ENCODE assay signal across 15 cellular contexts in genomic region chr3:124810970-124811369, GRCh38.
DNase-seq lines count a peak whose midpoint lies in the region; ATAC-seq and TF ChIP-seq lines count a peak whose summit lies in the region.
"Had no signal": no experiment of that assay in that cellular context is flagged by ENCODE, and none has a peak within 500 bp of the region (broad histone marks: within the 10 kb centered on the region; RNA-seq: fewer than 3 reads in every experiment).

No MANE protein-coding gene starts in this region.

- H4K5ac ChIP-seq in IMR-90 (ENCODE audit: low read depth, low read length), result no peak overlapping the region

- 0 out of 2 replicates have a peak overlapping the region, but pooled peaks have one; percentile 25 for H2AK5ac ChIP-seq in IMR-90 (ENCODE audit: low read depth, low read length)

- peaks cover 21% of the 10 kb centered on the region; the same call in 1 of the 2 replicates for H4K20me1 ChIP-seq in IMR-90 (ENCODE audit: insufficient read depth, low read length)

- CTCF ChIA-PET in IMR-90 (lab: Yijun Ruan, JAX), result no interaction called here
- CTCF ChIA-PET in activated naive CD4-positive, alpha-beta T cell treated with anti-CD3 and anti-CD28 coated beads for 36 hours (lab: Charles Lee), result no interaction called here

- no CpG with 5 or more reads among the region's 4 CpGs for WGBS in IMR-90 (ENCODE audit: extremely low coverage in 2 of 2, insufficient read length in 1 of 2), 2 experiments

- no peaks in the 10 kb centered on the region for H3K4me1 Mint-ChIP-seq in activated naive CD4-positive, alpha-beta T cell treated with anti-CD3 and anti-CD28 coated beads for 36 hours (ENCODE audit: low read depth)
- H3K4me1 Mint-ChIP-seq: activated naive CD8-positive, alpha-beta T cell treated with anti-CD3 and anti-CD28 coated beads for 36 hours; B cell had no signal

- no peak overlapping the region for H3K27ac Mint-ChIP-seq in activated naive CD4-positive, alpha-beta T cell treated with anti-CD3 and anti-CD28 coated beads for 36 hours
- H3K27ac Mint-ChIP-seq: activated naive CD8-positive, alpha-beta T cell treated with anti-CD3 and anti-CD28 coated beads for 36 hours; B cell; progenitor cell of endocrine pancreas had no signal

- no peaks in the 10 kb centered on the region for H3K9me3 Mint-ChIP-seq in activated naive CD4-positive, alpha-beta T cell treated with anti-CD3 and anti-CD28 coated beads for 36 hours
- H3K9me3 Mint-ChIP-seq: activated naive CD8-positive, alpha-beta T cell treated with anti-CD3 and anti-CD28 coated beads for 36 hours had no signal

- peak overlapping the region; percentile 54 for H2BK20ac ChIP-seq in IMR-90 (ENCODE audit: low read depth, low read length)

- no peak overlapping the region for H3K4me3 ChIP-seq in IMR-90 (ENCODE audit: insufficient read depth, low read depth, low read length)
- H3K4me3 ChIP-seq in coronary artery, result no peak overlapping the region
- H3K4me3 ChIP-seq in skeletal muscle tissue (ENCODE audit: low read length in 3 of 3), result no peak overlapping the region

- ATAC-seq in IMR-90 (ENCODE audit: low read depth) (no peak), left colon (peak; percentile 70), HG03520 (IDR thresholded peaks at IDR 0.05; ENCODE audit: unreplicated experiment) (no peak), HG03342 (IDR thresholded peaks at IDR 0.05; ENCODE audit: unreplicated experiment) (no peak), GM18502 (IDR thresholded peaks at IDR 0.05; ENCODE audit: poor library complexity, unreplicated experiment) (no peak)

- H2AK9ac ChIP-seq in IMR-90 (replicated peaks; ENCODE audit: low read depth, low read length, poor library complexity), result no peak overlapping the region

- peak overlapping the region; percentile 26; the same call in 1 of the 2 replicates for H3K4ac ChIP-seq in IMR-90 (ENCODE audit: low read depth, low read length)

- H3K14ac ChIP-seq in IMR-90 (replicated peaks; ENCODE audit: low read depth, low read length), result no peak overlapping the region

- H2AFZ ChIP-seq in IMR-90 (replicated peaks; ENCODE audit: low read length, poor library complexity), result no peak overlapping the region

- H3K23ac ChIP-seq in IMR-90 (ENCODE audit: low read depth, low read length), result no peak overlapping the region; the same call in 1 of the 2 replicates

- no peak overlapping the region for H3K4me3 Mint-ChIP-seq in activated naive CD4-positive, alpha-beta T cell treated with anti-CD3 and anti-CD28 coated beads for 36 hours
- H3K4me3 Mint-ChIP-seq: activated naive CD8-positive, alpha-beta T cell treated with anti-CD3 and anti-CD28 coated beads for 36 hours; B cell had no signal

- dilution Hi-C loops in IMR-90 (cut with HindIII; ENCODE audit: low sequenced_read_pairs, unreplicated experiment), result no loop called here

- H3K9ac ChIP-seq in IMR-90 (ENCODE audit: low read depth, low read length) (no peak overlapping the region), skeletal muscle tissue (ENCODE audit: low read depth in 1 of 3, low read length in 3 of 3) (peak overlapping the region in 1 of 3 donors; percentile 25)

- BruUV-seq in IMR-90 (replicated peaks; lab: Mats Ljungman, UMichigan), result no TSS peak

- H3K9me3 ChIP-seq in IMR-90 (ENCODE audit: control insufficient read depth, insufficient read depth, low read length), result no peaks in the 10 kb centered on the region
- H3K9me3 ChIP-seq in skeletal muscle tissue (ENCODE audit: control insufficient read depth in 3 of 3, low read length in 3 of 3), result no peaks in the 10 kb centered on the region

- no peak overlapping the region for H2BK5ac ChIP-seq in IMR-90 (ENCODE audit: low read depth, low read length, poor library complexity, severe bottlenecking)

- no peak overlapping the region for H3K56ac ChIP-seq in IMR-90 (ENCODE audit: extremely low read depth, insufficient read depth, low read length)

- H2BK15ac ChIP-seq in IMR-90 (ENCODE audit: low read depth, low read length), result peak overlapping the region; percentile 37; the same call in 1 of the 3 replicates

- H3K36me3 ChIP-seq in IMR-90 (ENCODE audit: control insufficient read depth, insufficient read depth, low read length), result peaks cover 17% of the 10 kb centered on the region
- peaks cover 0 to 4% (median 3%) of the 10 kb centered on the region in 3 donors for H3K36me3 ChIP-seq in skeletal muscle tissue (ENCODE audit: control insufficient read depth in 3 of 3, insufficient read depth in 3 of 3, low read length in 3 of 3)

- peaks cover 35% of the 10 kb centered on the region for H3K9me1 ChIP-seq in IMR-90 (ENCODE audit: insufficient read depth, low read length)

- POLR2A ChIA-PET in IMR-90 (lab: Charles Lee; ENCODE audit: unreplicated experiment), result no interaction called here

- H4K8ac ChIP-seq in IMR-90 (ENCODE audit: low read depth in 2 of 2, low read length in 2 of 2), result no peak overlapping the region

- no peak for TF ChIP-seq CTCF in IMR-90 (conservative IDR thresholded peaks at IDR 0.05; ENCODE audit: low read depth, low read length)
- TF ChIP-seq CTCF in coronary artery (IDR thresholded peaks at IDR 0.05), result no peak

- in situ Hi-C loops in IMR-90 (cut with MboI; ENCODE audit: low sequenced_read_pairs), result no loop called here

- H3K4me1 ChIP-seq in IMR-90 (ENCODE audit: control insufficient read depth, insufficient read depth, low read length) (peaks cover 16% of the 10 kb centered on the region), skeletal muscle tissue (ENCODE audit: control insufficient read depth in 3 of 3, insufficient read depth in 3 of 3, low read length in 3 of 3) (peaks cover 34 to 39% (median 39%) of the 10 kb centered on the region in 3 donors)

- DNase-seq in IMR-90 (no peak), coronary artery (ENCODE audit: low spot score) (no peak), left colon (peak; percentile 35 to 40)
- DNase-seq in activated naive CD4-positive, alpha-beta T cell treated with anti-CD3 and anti-CD28 coated beads for 36 hours, result no peak
- DNase-seq: activated CD4-positive, alpha-beta T cell treated with anti-CD3 and anti-CD28 coated beads for 48 hours; activated naive CD8-positive, alpha-beta T cell treated with anti-CD3 and anti-CD28 coated beads for 36 hours; cerebellar nuclear complex; NCI-H1436 had no signal

- intact Hi-C loops in IMR-90 (cut with micrococcal nuclease), result loop anchor here (5.0 kb wide), 1 partner anchor 39 kb away; no protein-coding TSS in a partner anchor
- intact Hi-C loops in left colon (cut with DNase I, micrococcal nuclease), result no loop called here
- intact Hi-C loops in activated naive CD4-positive, alpha-beta T cell treated with anti-CD3 and anti-CD28 coated beads for 36 hours (cut with micrococcal nuclease), result no loop called here

- H3K27ac ChIP-seq in IMR-90 (ENCODE audit: insufficient read depth, low read length) (no peak overlapping the region), coronary artery (peak overlapping the region; percentile 56 to 96), skeletal muscle tissue (ENCODE audit: low read depth, low read length) (peak overlapping the region; percentile 80)
- H3K27ac ChIP-seq: HL-60 had no signal

- no peak overlapping the region; the same call in 1 of the 2 replicates for H2BK120ac ChIP-seq in IMR-90 (ENCODE audit: low read depth, low read length)

- no peak overlapping the region for H3K4me2 ChIP-seq in IMR-90 (ENCODE audit: low read depth, low read length)

- H4K91ac ChIP-seq in IMR-90 (ENCODE audit: insufficient read depth, low read depth, low read length), result 0 out of 2 replicates have a peak overlapping the region, but pooled peaks have one; percentile 5

- H3K36me3 Mint-ChIP-seq in activated naive CD4-positive, alpha-beta T cell treated with anti-CD3 and anti-CD28 coated beads for 36 hours (ENCODE audit: low read depth), result no peaks in the 10 kb centered on the region
- H3K36me3 Mint-ChIP-seq: activated naive CD8-positive, alpha-beta T cell treated with anti-CD3 and anti-CD28 coated beads for 36 hours had no signal

- peaks cover 0 to 43% of the 10 kb centered on the region in 2 experiments; a peak in 2 of 4 replicates for H3K79me1 ChIP-seq in IMR-90 (ENCODE audit: low read depth in 1 of 2, low read length in 2 of 2)

- H3K27me3 ChIP-seq in IMR-90 (ENCODE audit: control insufficient read depth, insufficient read depth, low read length) (no peaks in the 10 kb centered on the region), skeletal muscle tissue (ENCODE audit: control insufficient read depth in 3 of 3, insufficient read depth in 3 of 3, low read length in 3 of 3) (no peaks in the 10 kb centered on the region)

- TF ChIP-seq POLR2A in IMR-90 (IDR thresholded peaks at IDR 0.05; ENCODE audit: low read depth, low read length), result no peak

- peak overlapping the region; percentile 58 for H3K18ac ChIP-seq in IMR-90 (ENCODE audit: low read depth, low read length)

- H3K27me3 Mint-ChIP-seq in activated naive CD4-positive, alpha-beta T cell treated with anti-CD3 and anti-CD28 coated beads for 36 hours (ENCODE audit: low read depth), result no peaks in the 10 kb centered on the region
- H3K27me3 Mint-ChIP-seq: activated naive CD8-positive, alpha-beta T cell treated with anti-CD3 and anti-CD28 coated beads for 36 hours; progenitor cell of endocrine pancreas had no signal

- TF ChIP-seq RAD21 in IMR-90 (IDR thresholded peaks at IDR 0.05; ENCODE audit: low read length), result no peak

TF ChIP-seq in IMR-90, 13 proteins besides CTCF, POLR2A, EP300 and RAD21:
- TF ChIP-seq BHLHE40 (IDR thresholded peaks at IDR 0.05; ENCODE audit: low read depth, low read length), result no peak
- TF ChIP-seq MAFK (IDR thresholded peaks at IDR 0.05; ENCODE audit: low read depth, low read length), result no peak
- TF ChIP-seq RFX5 (IDR thresholded peaks at IDR 0.05; ENCODE audit: low read depth, low read length), result no peak
- TF ChIP-seq CHD1 (IDR thresholded peaks at IDR 0.05; ENCODE audit: low read depth, low read length), result no peak
- no peak for TF ChIP-seq NFE2L2 (IDR thresholded peaks at IDR 0.05; ENCODE audit: low read depth, low read length)
- TF ChIP-seq ELK1 (IDR thresholded peaks at IDR 0.05; ENCODE audit: borderline replicate concordance, low read depth, low read length), result no peak

Comparison
In these comparisons a context has a peak if more than half of its experiments do, and no peak if none do; other contexts are left out.
1. DNase-seq: peak in left colon (2 of 2); none in IMR-90 (single experiment), coronary artery (single experiment) and activated naive CD4-positive, alpha-beta T cell treated with anti-CD3 and anti-CD28 coated beads for 36 hours (single experiment).